ENCODE assay signal across 6 cellular contexts in genomic region chr17:4704574-4704907, GRCh38. TPM values are rescaled to one million over a fixed set of nuclear protein-coding genes. Genes with fewer than 3 reads are reported as not detected.
DNase-seq lines count a peak whose midpoint lies in the region; ATAC-seq and TF ChIP-seq lines count a peak whose summit lies in the region.
"Not testable (repeated sequence)": the region's sequence is repeated elsewhere in the genome, so short reads cannot be mapped to it uniquely, and the experiment has no call there.

No MANE protein-coding gene starts in this region.

- not testable (repeated sequence) for TF ChIP-seq CTCF in OCI-LY7 (conservative IDR thresholded peaks at IDR 0.05; ENCODE audit: low read length); fibroblast of pulmonary artery (IDR thresholded peaks at IDR 0.05; ENCODE audit: low read length, missing control alignments)

- peak overlapping the region; percentile 58; the same call in 1 of the 2 replicates for H2AFZ ChIP-seq in OCI-LY7 (ENCODE audit: low read length)

- peak overlapping the region; percentile 91 for H3K9ac ChIP-seq in mucosa of stomach (ENCODE audit: low read length)

- H3K36me3 Mint-ChIP-seq in CD4-positive, alpha-beta memory T cell; activated naive CD8-positive, alpha-beta T cell treated with anti-CD3 and anti-CD28 coated beads, Interleukin-2, amount 10 ng/mL, durations not matched to agents 7 days and 5 days: not testable (repeated sequence)

- POLR2A ChIA-PET in CD4-positive, alpha-beta memory T cell (lab: Charles Lee; ENCODE audit: partially characterized antibody): interaction anchor here (0.6 to 2.3 kb wide), 7 partner anchors 79 to 263 kb away, joined by 3 to 14 read pairs (median 5); partner anchors contain the start of genes C17orf107, PSMB6, RNF167 and SLC25A11
- POLR2A ChIA-PET in OCI-LY7 (lab: Charles Lee); activated naive CD8-positive, alpha-beta T cell treated with anti-CD3 and anti-CD28 coated beads, Interleukin-2, amount 10 ng/mL, durations not matched to agents 7 days and 5 days (lab: Charles Lee): not testable (repeated sequence)

- H3K4me1 Mint-ChIP-seq in CD4-positive, alpha-beta memory T cell: peaks cover 33 to 67% (median 45%) of the 10 kb centered on the region in 4 donors
- peaks cover 48% of the 10 kb centered on the region for H3K4me1 Mint-ChIP-seq in activated naive CD8-positive, alpha-beta T cell treated with anti-CD3 and anti-CD28 coated beads, Interleukin-2, amount 10 ng/mL, durations not matched to agents 7 days and 5 days
- peaks cover 65% of the 10 kb centered on the region for H3K4me1 Mint-ChIP-seq in stimulated activated naive CD8-positive, alpha-beta T cell treated with anti-CD3 and anti-CD28 coated beads, Interleukin-15, amount 100 ng/mL, for 72 hours

- H3K9me3 Mint-ChIP-seq in CD4-positive, alpha-beta memory T cell; activated naive CD8-positive, alpha-beta T cell treated with anti-CD3 and anti-CD28 coated beads, Interleukin-2, amount 10 ng/mL, durations not matched to agents 7 days and 5 days; stimulated activated naive CD8-positive, alpha-beta T cell treated with anti-CD3 and anti-CD28 coated beads, Interleukin-15, amount 100 ng/mL, for 72 hours: not testable (repeated sequence)

- H4K20me1 ChIP-seq in OCI-LY7 (ENCODE audit: insufficient read depth, low read length): peaks cover 12% of the 10 kb centered on the region; the same call in 1 of the 2 replicates

- H3K27me3 Mint-ChIP-seq in CD4-positive, alpha-beta memory T cell; activated naive CD8-positive, alpha-beta T cell treated with anti-CD3 and anti-CD28 coated beads, Interleukin-2, amount 10 ng/mL, durations not matched to agents 7 days and 5 days; stimulated activated naive CD8-positive, alpha-beta T cell treated with anti-CD3 and anti-CD28 coated beads, Interleukin-15, amount 100 ng/mL, for 72 hours: not testable (repeated sequence)

- DNase-seq in CD4-positive, alpha-beta memory T cell; OCI-LY7 (ENCODE audit: low spot score); activated naive CD8-positive, alpha-beta T cell treated with anti-CD3 and anti-CD28 coated beads, Interleukin-2, amount 10 ng/mL, durations not matched to agents 7 days and 5 days; fibroblast of pulmonary artery (ENCODE audit: low read depth); stimulated activated naive CD8-positive, alpha-beta T cell treated with anti-CD3 and anti-CD28 coated beads, Interleukin-15, amount 100 ng/mL, for 72 hours: not testable (repeated sequence)

- ATAC-seq in activated naive CD8-positive, alpha-beta T cell treated with anti-CD3 and anti-CD28 coated beads, Interleukin-2, amount 10 ng/mL, durations not matched to agents 7 days and 5 days (ENCODE audit: low read depth); stimulated activated naive CD8-positive, alpha-beta T cell treated with anti-CD3 and anti-CD28 coated beads, Interleukin-15, amount 100 ng/mL, for 72 hours: not testable (repeated sequence)

- H3K9me3 ChIP-seq in CD4-positive, alpha-beta memory T cell (ENCODE audit: control insufficient read depth in 1 of 2, low read length in 2 of 2); OCI-LY7 (ENCODE audit: low read length); mucosa of stomach (ENCODE audit: control insufficient read depth, low read length): not testable (repeated sequence)

- not testable (repeated sequence) for H3K36me3 ChIP-seq in CD4-positive, alpha-beta memory T cell (ENCODE audit: insufficient read depth, low read length); mucosa of stomach (ENCODE audit: control insufficient read depth, insufficient read depth, low read length)
- H3K36me3 ChIP-seq in OCI-LY7 (ENCODE audit: insufficient read depth, low read length): peaks cover 17% of the 10 kb centered on the region

- TSS peak; percentile 90 for BruUV-seq in OCI-LY7 (replicated peaks; lab: Mats Ljungman, UMichigan)

- intact Hi-C loops in CD4-positive, alpha-beta memory T cell (cut with micrococcal nuclease): not testable (repeated sequence)
- intact Hi-C loops in OCI-LY7 (cut with micrococcal nuclease; ENCODE audit: unreplicated experiment): loop anchor here (10.0 kb wide), 1 partner anchor 140 kb away; the partner anchor contains the start of gene GGT6

- CTCF ChIA-PET in CD4-positive, alpha-beta memory T cell (lab: Charles Lee; ENCODE audit: partially characterized antibody): interaction anchor here (1.4 to 2.5 kb wide), 2 partner anchors 14 to 85 kb away, joined by 3 to 8 read pairs; no protein-coding TSS in a partner anchor
- CTCF ChIA-PET in OCI-LY7 (lab: Charles Lee; ENCODE audit: unreplicated experiment): not testable (repeated sequence)

- peak overlapping the region; percentile 71 for H3K27ac ChIP-seq in CD4-positive, alpha-beta memory T cell (ENCODE audit: low read depth, low read length)
- peak overlapping the region; percentile 34 for H3K27ac ChIP-seq in OCI-LY7 (ENCODE audit: low read depth, low read length, poor library complexity, severe bottlenecking)

- H3K79me2 ChIP-seq in OCI-LY7 (ENCODE audit: insufficient read depth, low read depth, low read length): peaks cover 55% of the 10 kb centered on the region

- peaks cover 31% of the 10 kb centered on the region for H3K4me1 ChIP-seq in CD4-positive, alpha-beta memory T cell (ENCODE audit: insufficient read depth, low read length)
- H3K4me1 ChIP-seq in OCI-LY7 (ENCODE audit: insufficient read depth, low read length, poor library complexity, severe bottlenecking) (peaks cover 32% of the 10 kb centered on the region), mucosa of stomach (ENCODE audit: control insufficient read depth, insufficient read depth, low read length) (peaks cover 14% of the 10 kb centered on the region)

- H3K27ac Mint-ChIP-seq in CD4-positive, alpha-beta memory T cell: peak overlapping the region; percentile 93 to 97 (median 94)
- peak overlapping the region; percentile 93 for H3K27ac Mint-ChIP-seq in activated naive CD8-positive, alpha-beta T cell treated with anti-CD3 and anti-CD28 coated beads, Interleukin-2, amount 10 ng/mL, durations not matched to agents 7 days and 5 days
- H3K27ac Mint-ChIP-seq in stimulated activated naive CD8-positive, alpha-beta T cell treated with anti-CD3 and anti-CD28 coated beads, Interleukin-15, amount 100 ng/mL, for 72 hours: peak overlapping the region; percentile 91 to 96

- not testable (repeated sequence) for H3K9me2 ChIP-seq in OCI-LY7 (ENCODE audit: insufficient read depth, low read length)

- H3K4me2 ChIP-seq in OCI-LY7 (ENCODE audit: low read length): peak overlapping the region; percentile 88

- H3K27me3 ChIP-seq in CD4-positive, alpha-beta memory T cell (ENCODE audit: insufficient read depth, low read length); mucosa of stomach (ENCODE audit: control insufficient read depth, insufficient read depth, low read length): not testable (repeated sequence)

- peak overlapping the region; percentile 75 to 92 (median 90) for H3K4me3 Mint-ChIP-seq in CD4-positive, alpha-beta memory T cell
- peak overlapping the region; percentile 84 for H3K4me3 Mint-ChIP-seq in activated naive CD8-positive, alpha-beta T cell treated with anti-CD3 and anti-CD28 coated beads, Interleukin-2, amount 10 ng/mL, durations not matched to agents 7 days and 5 days
- H3K4me3 Mint-ChIP-seq in stimulated activated naive CD8-positive, alpha-beta T cell treated with anti-CD3 and anti-CD28 coated beads, Interleukin-15, amount 100 ng/mL, for 72 hours: peak overlapping the region; percentile 80 to 92

- peak overlapping the region in 1 of 2 donors; percentile 98 for H3K4me3 ChIP-seq in CD4-positive, alpha-beta memory T cell (ENCODE audit: low read length in 2 of 2)
- H3K4me3 ChIP-seq in OCI-LY7 (ENCODE audit: low read depth, low read length, poor library complexity, severe bottlenecking): peak overlapping the region; percentile 85
- peak overlapping the region; percentile 94 for H3K4me3 ChIP-seq in fibroblast of pulmonary artery (replicated peaks; ENCODE audit: low read depth, low read length)
- H3K4me3 ChIP-seq in mucosa of stomach (ENCODE audit: low read length): peak overlapping the region; percentile 95

RNA-seq across cellular contexts. Expression of gene PELP1, which starts 0.6 kb away (rescaled TPM):
- 10 to 100 TPM; 78.0 to 81.8 TPM for total RNA-seq in CD4-positive, alpha-beta memory T cell
- 10 to 100 TPM in 1 of 2 donors, 1 to 10 TPM in 1; 6.0 to 11.1 TPM for polyA plus RNA-seq in CD4-positive, alpha-beta memory T cell
- 28.2 and 36.8 TPM in 2 replicates for total RNA-seq in OCI-LY7 (2014; rRNA removed; shearing (Covaris generic))
- total RNA-seq in OCI-LY7 (2022): 104 and 113 TPM in 2 replicates
- total RNA-seq in activated naive CD8-positive, alpha-beta T cell treated with anti-CD3 and anti-CD28 coated beads, Interleukin-2, amount 10 ng/mL, durations not matched to agents 7 days and 5 days: 10 to 100 TPM; 73.8 to 74.7 TPM

RNA-seq across cellular contexts. Expression of gene ARRB2, which starts 5.9 kb away (rescaled TPM):
- 100 to 1,000 TPM; 340 to 341 TPM for total RNA-seq in CD4-positive, alpha-beta memory T cell
- 10 to 100 TPM; 54.5 to 56.7 TPM for polyA plus RNA-seq in CD4-positive, alpha-beta memory T cell
- 49.8 and 56.7 TPM in 2 replicates for total RNA-seq in OCI-LY7 (2014; rRNA removed; shearing (Covaris generic))
- total RNA-seq in OCI-LY7 (2022): 84.9 and 96.1 TPM in 2 replicates
- total RNA-seq in activated naive CD8-positive, alpha-beta T cell treated with anti-CD3 and anti-CD28 coated beads, Interleukin-2, amount 10 ng/mL, durations not matched to agents 7 days and 5 days: 100 to 1,000 TPM; 325 to 330 TPM

RNA-seq across cellular contexts. Expression of gene MED11, which starts 26.7 kb away (rescaled TPM):
- total RNA-seq in CD4-positive, alpha-beta memory T cell: 10 to 100 TPM; 31.7 to 35.4 TPM
- 10 to 100 TPM; 37.5 to 54.0 TPM for polyA plus RNA-seq in CD4-positive, alpha-beta memory T cell
- total RNA-seq in OCI-LY7 (2014; rRNA removed; shearing (Covaris generic)): 35.3 and 35.9 TPM in 2 replicates
- total RNA-seq in OCI-LY7 (2022): 19.0 and 19.2 TPM in 2 replicates
- 10 to 100 TPM; 29.4 to 32.2 TPM for total RNA-seq in activated naive CD8-positive, alpha-beta T cell treated with anti-CD3 and anti-CD28 coated beads, Interleukin-2, amount 10 ng/mL, durations not matched to agents 7 days and 5 days

RNA-seq across cellular contexts. Expression of gene ZMYND15, which starts 35.1 kb away (rescaled TPM):
- total RNA-seq in CD4-positive, alpha-beta memory T cell: under 1 TPM; 0.41 to 0.44 TPM
- under 1 TPM in 1 of 2 donors, not detected in 1; 0.15 TPM for polyA plus RNA-seq in CD4-positive, alpha-beta memory T cell
- not detected in 2 replicates for total RNA-seq in OCI-LY7 (2014; rRNA removed; shearing (Covaris generic))
- total RNA-seq in OCI-LY7 (2022): not detected in 2 replicates
- under 1 TPM in 1 of 2 experiments, not detected in 1; 0.17 TPM for total RNA-seq in activated naive CD8-positive, alpha-beta T cell treated with anti-CD3 and anti-CD28 coated beads, Interleukin-2, amount 10 ng/mL, durations not matched to agents 7 days and 5 days

RNA-seq across cellular contexts. Expression of gene CXCL16, which starts 35.2 kb away (rescaled TPM):
- total RNA-seq in CD4-positive, alpha-beta memory T cell: 1 to 10 TPM; 3.2 to 3.4 TPM
- polyA plus RNA-seq in CD4-positive, alpha-beta memory T cell: 1 to 10 TPM; 1.8 to 3.8 TPM
- total RNA-seq in OCI-LY7 (2014; rRNA removed; shearing (Covaris generic)): not detected in 2 replicates
- total RNA-seq in OCI-LY7 (2022): not detected in 2 replicates
- 1 to 10 TPM; 2.7 to 3.0 TPM for total RNA-seq in activated naive CD8-positive, alpha-beta T cell treated with anti-CD3 and anti-CD28 coated beads, Interleukin-2, amount 10 ng/mL, durations not matched to agents 7 days and 5 days
